Comparison of ENCODE assay signal across 29 cellular contexts in genomic region chr12:48043771-48044170, GRCh38. TPM values are rescaled to one million over a fixed set of nuclear protein-coding genes. Genes with fewer than 3 reads are reported as not detected.
"Had no signal": no experiment of that assay in that cellular context is flagged by ENCODE, and none has a peak within 500 bp of the region (broad histone marks: within the 10 kb centered on the region; RNA-seq: fewer than 3 reads in every experiment).

No MANE protein-coding gene starts in this region.

- H3K4me1 ChIP-seq: left lung, lower lobe of right lung, pancreas, prostate gland, tibial nerve, uterus had no signal

- H3K27me3 Mint-ChIP-seq: naive thymus-derived CD8-positive, alpha-beta T cell; stimulated activated naive CD8-positive, alpha-beta T cell treated with anti-CD3 and anti-CD28 coated beads, Interleukin-15, amount 100 ng/mL, for 72 hours; type B pancreatic cell had no signal

- H3K36me3 ChIP-seq: prostate gland, uterus had no signal

- H3K4me3 Mint-ChIP-seq: immature natural killer cell; naive thymus-derived CD8-positive, alpha-beta T cell; nephron; neural crest cell; stimulated activated effector memory CD8-positive, alpha-beta T cell treated with anti-CD3 and anti-CD28 coated beads, Interleukin-12 subunit alpha, Interleukin-12 subunit beta, amount 100 ng/mL, for 72 hours; stimulated activated naive CD8-positive, alpha-beta T cell treated with anti-CD3 and anti-CD28 coated beads, Interleukin-15, amount 100 ng/mL, for 72 hours; type B pancreatic cell had no signal

- H3K4me3 ChIP-seq: left lung, lower lobe of right lung, pancreas, prostate gland, skin epidermis, tibial nerve, uterus had no signal

- H3K9me3 ChIP-seq: left lung, lower lobe of right lung, pancreas, prostate gland, tibial nerve, uterus had no signal

- H3K4me1 Mint-ChIP-seq: immature natural killer cell; nephron; stimulated activated effector memory CD8-positive, alpha-beta T cell treated with anti-CD3 and anti-CD28 coated beads, Interleukin-12 subunit alpha, Interleukin-12 subunit beta, amount 100 ng/mL, for 72 hours had no signal

- H3K9me3 Mint-ChIP-seq: immature natural killer cell; naive thymus-derived CD8-positive, alpha-beta T cell; nephron; neural crest cell; stimulated activated effector memory CD8-positive, alpha-beta T cell treated with anti-CD3 and anti-CD28 coated beads, Interleukin-12 subunit alpha, Interleukin-12 subunit beta, amount 100 ng/mL, for 72 hours; stimulated activated naive CD8-positive, alpha-beta T cell treated with anti-CD3 and anti-CD28 coated beads, Interleukin-15, amount 100 ng/mL, for 72 hours; type B pancreatic cell had no signal

- ATAC-seq: left colon; left lung; lower lobe of right lung; naive thymus-derived CD8-positive, alpha-beta T cell; pancreas; right cardiac atrium; sciatic nerve; stimulated activated effector memory CD8-positive, alpha-beta T cell treated with anti-CD3 and anti-CD28 coated beads, Interleukin-12 subunit alpha, Interleukin-12 subunit beta, amount 100 ng/mL, for 72 hours; stimulated activated naive CD8-positive, alpha-beta T cell treated with anti-CD3 and anti-CD28 coated beads, Interleukin-15, amount 100 ng/mL, for 72 hours had no signal

- DNase-seq: immature natural killer cell; kidney; left colon; left lung; lower lobe of right lung; mammary epithelial cell; mesenchymal stem cell; naive thymus-derived CD8-positive, alpha-beta T cell; nucleus accumbens; pancreas; posterior cingulate gyrus; retina; right cardiac atrium; stimulated activated CD4-positive, alpha-beta T cell treated with anti-CD3 and anti-CD28 coated beads, Interleukin-12 subunit alpha, Interleukin-12 subunit beta, amount 100 ng/mL, for 4 hours; stimulated activated CD4-positive, alpha-beta T cell treated with anti-CD3 and anti-CD28 coated beads, Interleukin-15, amount 100 ng/mL, for 24 hours; stimulated activated CD4-positive, alpha-beta T cell treated with anti-CD3 and anti-CD28 coated beads, Interleukin-4, amount 100 ng/mL, for 24 hours; stimulated activated naive CD4-positive, alpha-beta T cell treated with Interleukin-2 at 50 U/mL for 16 hours; stimulated activated naive CD8-positive, alpha-beta T cell treated with anti-CD3 and anti-CD28 coated beads, Interleukin-15, amount 100 ng/mL, for 72 hours; substantia nigra; uterus had no signal

- H3K27ac ChIP-seq: left lung, lower lobe of right lung, pancreas, prostate gland, skin epidermis, tibial nerve, uterus had no signal

- H3K27ac Mint-ChIP-seq: nephron; stimulated activated effector memory CD8-positive, alpha-beta T cell treated with anti-CD3 and anti-CD28 coated beads, Interleukin-12 subunit alpha, Interleukin-12 subunit beta, amount 100 ng/mL, for 72 hours; type B pancreatic cell had no signal

- H3K27me3 ChIP-seq: left lung, pancreas, tibial nerve, uterus had no signal

RNA-seq across cellular contexts. Expression of gene COL2A1, which starts 39.5 kb away (rescaled TPM):
- total RNA-seq: kidney, lower lobe of right lung, right cardiac atrium, sciatic nerve, tibial nerve, ureter had no signal
